ENCODE assay signal across 14 cellular contexts in genomic region chr2:175844169-175844568, GRCh38.
DNase-seq lines count a peak whose midpoint lies in the region; ATAC-seq and TF ChIP-seq lines count a peak whose summit lies in the region.
"Had no signal": no experiment of that assay in that cellular context is flagged by ENCODE, and none has a peak within 500 bp of the region (broad histone marks: within the 10 kb centered on the region; RNA-seq: fewer than 3 reads in every experiment).

No MANE protein-coding gene starts in this region.

- DNase-seq in GM23248 (peak; percentile 81), RPMI7951 (ENCODE audit: low read depth) (peak; percentile 35), endodermal cell (no peak), non-pigmented ciliary epithelial cell (ENCODE audit: low read depth) (peak; percentile 71), lower lobe of right lung (no peak), DMS53 treated with DMSO at 0.1 percent for 48 hours (lab: John Stamatoyannopoulos, UW; ENCODE audit: unreplicated experiment) (no peak), NCI-H1092 treated with DMSO at 0.1 percent for 48 hours (lab: John Stamatoyannopoulos, UW) (no peak), GM19240 (ENCODE audit: insufficient read length, low spot score) (no peak)
- DNase-seq: activated CD4-positive, alpha-beta memory T cell treated with anti-CD3 and anti-CD28 coated beads, Interleukin-2, amount 10 ng/mL, durations not matched to agents 7 days and 5 days; activated gamma-delta T cell; C1 segment of cervical spinal cord; Kasumi-1 had no signal

- H3K27me3 Mint-ChIP-seq in endodermal cell (ENCODE audit: insufficient read depth): no peaks in the 10 kb centered on the region

- no peaks in the 10 kb centered on the region for H3K9me2 ChIP-seq in GM23248 (ENCODE audit: insufficient read depth)

- 0 to 4% methylated on average over 1 of the region's 1 CpG for WGBS in GM23248 (ENCODE audit: low coverage in 1 of 2, low lambda C conversion rate in 2 of 2, missing lambda C conversion rate in 2 of 2), 2 experiments
- WGBS in endodermal cell (ENCODE audit: insufficient coverage in 1 of 2, insufficient read length in 1 of 2), 2 experiments: 50% methylated on average over 1 of the region's 1 CpG; no CpG with 5 or more reads in 1 of the 2 experiments

- peaks cover 2% of the 10 kb centered on the region for H3K9me3 Mint-ChIP-seq in endodermal cell
- H3K9me3 Mint-ChIP-seq: activated CD4-positive, alpha-beta memory T cell treated with anti-CD3 and anti-CD28 coated beads, Interleukin-2, amount 10 ng/mL, durations not matched to agents 7 days and 5 days had no signal

- H3K4me3 Mint-ChIP-seq in endodermal cell: no peak overlapping the region
- H3K4me3 Mint-ChIP-seq: activated CD4-positive, alpha-beta memory T cell treated with anti-CD3 and anti-CD28 coated beads, Interleukin-2, amount 10 ng/mL, durations not matched to agents 7 days and 5 days had no signal

- H3K9me3 ChIP-seq in GM23248 (ENCODE audit: low read depth) (no peaks in the 10 kb centered on the region), endodermal cell (ENCODE audit: control insufficient read depth, low read length) (peaks cover 6% of the 10 kb centered on the region), lower lobe of right lung (no peaks in the 10 kb centered on the region)
- H3K9me3 ChIP-seq: esophagus muscularis mucosa, right atrium auricular region had no signal

- H3K4me1 Mint-ChIP-seq in endodermal cell: peaks cover 6% of the 10 kb centered on the region
- H3K4me1 Mint-ChIP-seq: activated CD4-positive, alpha-beta memory T cell treated with anti-CD3 and anti-CD28 coated beads, Interleukin-2, amount 10 ng/mL, durations not matched to agents 7 days and 5 days had no signal

- peaks cover 15% of the 10 kb centered on the region for H3F3A ChIP-seq in GM23248 (ENCODE audit: insufficient read depth)

- H3K4me3 ChIP-seq in GM23248 (peak overlapping the region; percentile 30; the same call in 1 of the 2 replicates), endodermal cell (ENCODE audit: low read length) (no peak overlapping the region), lower lobe of right lung (no peak overlapping the region)
- H3K4me3 ChIP-seq: esophagus muscularis mucosa, right atrium auricular region had no signal

- intact Hi-C loops in lower lobe of right lung (cut with DNase I): no loop called here

- peak overlapping the region; percentile 84 for H3K27ac Mint-ChIP-seq in endodermal cell
- H3K27ac Mint-ChIP-seq: activated CD4-positive, alpha-beta memory T cell treated with anti-CD3 and anti-CD28 coated beads, Interleukin-2, amount 10 ng/mL, durations not matched to agents 7 days and 5 days had no signal

- in situ Hi-C loops in GM23248 (cut with MboI): no loop called here

- H3K79me2 ChIP-seq in GM23248 (ENCODE audit: insufficient read depth): no peaks in the 10 kb centered on the region

- TF ChIP-seq CTCF in endodermal cell (conservative IDR thresholded peaks at IDR 0.05) (no peak), lower lobe of right lung (IDR thresholded peaks at IDR 0.05) (no peak)

- H3K27ac ChIP-seq in GM23248 (peak overlapping the region; percentile 58), endodermal cell (ENCODE audit: low read depth, low read length) (no peak overlapping the region), lower lobe of right lung (no peak overlapping the region)
- H3K27ac ChIP-seq: esophagus muscularis mucosa, right atrium auricular region had no signal

- H4K20me1 ChIP-seq in GM23248 (ENCODE audit: insufficient read depth): no peaks in the 10 kb centered on the region

- H3K27me3 ChIP-seq in GM23248 (replicated peaks; ENCODE audit: insufficient read depth): no peaks in the 10 kb centered on the region
- no peaks in the 10 kb centered on the region for H3K27me3 ChIP-seq in endodermal cell (ENCODE audit: control insufficient read depth, insufficient read depth, low read length, poor library complexity, severe bottlenecking)
- H3K27me3 ChIP-seq in lower lobe of right lung (ENCODE audit: low read depth): no peaks in the 10 kb centered on the region
- H3K27me3 ChIP-seq: esophagus muscularis mucosa, right atrium auricular region had no signal

- H3K36me3 Mint-ChIP-seq in endodermal cell (ENCODE audit: low read depth): no peaks in the 10 kb centered on the region

- no peaks in the 10 kb centered on the region for H3K36me3 ChIP-seq in GM23248 (ENCODE audit: low read depth)
- no peaks in the 10 kb centered on the region for H3K36me3 ChIP-seq in endodermal cell (ENCODE audit: control insufficient read depth, insufficient read depth, low read length)
- no peaks in the 10 kb centered on the region for H3K36me3 ChIP-seq in lower lobe of right lung
- H3K36me3 ChIP-seq: esophagus muscularis mucosa, right atrium auricular region had no signal

- no peak overlapping the region for H3K9ac ChIP-seq in GM23248
- H3K9ac ChIP-seq in endodermal cell (ENCODE audit: extremely low read depth, low read length, poor library complexity, severe bottlenecking): no peak overlapping the region

- H2AFZ ChIP-seq in GM23248: 0 out of 2 replicates have a peak overlapping the region, but pooled peaks have one; percentile 35

- H3K4me1 ChIP-seq in GM23248 (ENCODE audit: insufficient read depth): peaks cover 18% of the 10 kb centered on the region
- no peaks in the 10 kb centered on the region for H3K4me1 ChIP-seq in endodermal cell (ENCODE audit: control insufficient read depth, insufficient read depth, low read length)
- H3K4me1 ChIP-seq in lower lobe of right lung: no peaks in the 10 kb centered on the region
- H3K4me1 ChIP-seq: esophagus muscularis mucosa, right atrium auricular region had no signal

- ATAC-seq in lower lobe of right lung: no peak

- H3K4me2 ChIP-seq in GM23248 (ENCODE audit: unreplicated experiment): peak overlapping the region; percentile 71

Comparison
In these comparisons a context has a peak if more than half of its experiments do, and no peak if none do; other contexts are left out.
1. DNase-seq: peak in GM23248 (single experiment), RPMI7951 (single experiment) and non-pigmented ciliary epithelial cell (single experiment); none in endodermal cell (single experiment), lower lobe of right lung (single experiment), DMS53 treated with DMSO at 0.1 percent for 48 hours (single experiment), NCI-H1092 treated with DMSO at 0.1 percent for 48 hours (single experiment) and GM19240 (single experiment).